ENCODE assay signal across 14 cellular contexts in the genomic region with DNA sequence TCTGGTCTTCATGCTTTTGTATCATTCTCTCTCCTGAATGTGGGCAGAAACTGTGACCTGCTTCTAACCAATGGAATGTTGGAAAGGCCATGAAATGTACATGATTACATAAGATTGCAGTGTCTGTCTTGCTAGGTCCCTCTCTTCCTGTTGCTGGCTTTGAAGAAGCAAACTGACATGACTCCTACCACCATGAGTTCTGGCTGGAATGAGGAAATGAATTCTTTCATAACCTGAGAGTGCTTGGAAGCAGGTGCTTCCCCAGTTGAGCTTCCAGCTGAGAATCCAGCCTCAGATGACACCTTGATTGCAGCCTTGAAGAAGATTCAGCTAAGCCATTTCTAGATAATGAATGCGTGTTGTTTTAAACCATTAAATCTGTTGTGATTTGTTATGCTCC.
"Had no signal": no experiment of that assay in that cellular context is flagged by ENCODE, and none has a peak within 500 bp of the region (broad histone marks: within the 10 kb centered on the region; RNA-seq: fewer than 3 reads in every experiment).

No MANE protein-coding gene starts in this region.

- DNase-seq: effector memory CD8-positive, alpha-beta T cell; erythroblast; foreskin melanocyte; heart left ventricle; hippocampal formation; mammary epithelial cell; naive thymus-derived CD8-positive, alpha-beta T cell; posterior cingulate gyrus; sigmoid colon; stimulated activated CD4-positive, alpha-beta T cell treated with anti-CD3 and anti-CD28 coated beads, Interleukin-2, amount 100 ng/mL, for 24 hours; stimulated activated CD4-positive, alpha-beta T cell treated with anti-CD3 and anti-CD28 coated beads, Interleukin-4, amount 100 ng/mL, for 4 hours; stimulated activated naive B cell treated with anti-CD40 and anti-IgM and Interleukin-4, amounts not matched to agents 10 μg/mL and 1 μg/mL and 100 μg/mL, for 72 hours; stimulated activated naive CD8-positive, alpha-beta T cell treated with anti-CD3 and anti-CD28 coated beads, Interleukin-15, amount 100 ng/mL, for 72 hours; transverse colon had no signal
